ENCODE assay signal across 8 cellular contexts in genomic region chr6:139374357-139375238, GRCh38. TPM values are rescaled to one million over a fixed set of nuclear protein-coding genes. Genes with fewer than 3 reads are reported as not detected.
DNase-seq lines count a peak whose midpoint lies in the region; ATAC-seq and TF ChIP-seq lines count a peak whose summit lies in the region.

Gene CITED2, minus strand, starts transcription at chr6:139374648. Its CDS starts 704 bp downstream, at chr6:139373944.

- H3K27me3 ChIP-seq in AG04450 (ENCODE audit: control insufficient read depth, insufficient read depth, low read length): no peaks in the 10 kb centered on the region

- peak within 1 kb of the TSS; percentile 96 for H3K4me3 ChIP-seq in AG04450 (ENCODE audit: low read depth, low read length)

- POLR2A ChIA-PET in AG04450 (lab: Yijun Ruan, JAX): interaction anchor here (0.5 to 4.2 kb wide), 69 partner anchors 9 to 1192 kb away, joined by 3 to 66 read pairs (median 5); no protein-coding TSS in a partner anchor

- TF ChIP-seq CTCF in AG04450 (IDR thresholded peaks at IDR 0.05; ENCODE audit: low read depth, low read length): 0 out of 2 replicates have a peak, but pooled peaks have one; percentile 24

- DNase-seq in AG04450 (ENCODE audit: low read depth, low spot score): peak; percentile 95
- DNase-seq in NCI-H345 (lab: John Stamatoyannopoulos, UW): peak; percentile 94
- DNase-seq in activated CD4-positive, CD25-positive, alpha-beta regulatory T cell (lab: John Stamatoyannopoulos, UW): peak; percentile 78 to 90 (median 86)
- DNase-seq in central memory CD4-positive, alpha-beta T cell: peak; percentile 93
- DNase-seq in islet precursor cell: peak; percentile 96
- peak; percentile 93 for DNase-seq in stimulated activated CD4-positive, alpha-beta T cell treated with anti-CD3 and anti-CD28 coated beads, Interleukin-12 subunit alpha, Interleukin-12 subunit beta, amount 100 ng/mL, for 4 hours

- H3K27ac ChIP-seq in AG04450 (ENCODE audit: low read depth, low read length): peak within 1 kb of the TSS; percentile 96

- peaks cover 4% of the 10 kb centered on the region; the same call in 1 of the 2 replicates for H3K9me3 ChIP-seq in AG04450 (ENCODE audit: control insufficient read depth, insufficient read depth, low read length)

- peak; percentile 80 for ATAC-seq in GM18907 (IDR thresholded peaks at IDR 0.05; ENCODE audit: unreplicated experiment)
- peak; percentile 74 for ATAC-seq in HG03159 (IDR thresholded peaks at IDR 0.05; ENCODE audit: unreplicated experiment)

- CTCF ChIA-PET in AG04450 (lab: Charles Lee): interaction anchor here (0.6 to 1.7 kb wide), 5 partner anchors 100 to 220 kb away, joined by 3 to 6 read pairs (median 3); no protein-coding TSS in a partner anchor

RNA-seq across cellular contexts. Expression of gene CITED2, which starts in this region (rescaled TPM):
- polyA plus RNA-seq in AG04450 (2011; rRNA removed): 95.6 and 117 TPM in 2 replicates
- 55.7 and 57.7 TPM in 2 replicates for polyA minus RNA-seq in AG04450 (2011; rRNA and poly(A)+ RNA removed)

Comparison
In these comparisons a context has a peak if more than half of its experiments do, and no peak if none do; other contexts are left out.
1. Peak in every context shown above with its lines: DNase-seq, ATAC-seq, H3K4me3 ChIP-seq and H3K27ac ChIP-seq.